Comparison of ENCODE assay signal across 23 cellular contexts in genomic region chr10:122135251-122136025, GRCh38.
DNase-seq lines count a peak whose midpoint lies in the region; ATAC-seq, FAIRE-seq and TF ChIP-seq lines count a peak whose summit lies in the region.
"Had no signal": no experiment of that assay in that cellular context is flagged by ENCODE, and none has a peak within 500 bp of the region (broad histone marks: within the 10 kb centered on the region; RNA-seq: fewer than 3 reads in every experiment).

No MANE protein-coding gene starts in this region.

- BruUV-seq in HepG2 (replicated peaks; lab: Mats Ljungman, UMichigan): TSS peak; percentile 23

- no peak overlapping the region for H2BK120ac ChIP-seq in H1 (replicated peaks; ENCODE audit: low read depth, low read length)

- no peak for TF ChIP-seq POLR2A in HepG2 (IDR thresholded peaks at IDR 0.05; ENCODE audit: insufficient read depth in 1 of 2, low read depth in 2 of 2, low read length in 2 of 2)
- TF ChIP-seq POLR2A in right lobe of liver (IDR thresholded peaks at IDR 0.05): no peak
- TF ChIP-seq POLR2A in H1 (IDR thresholded peaks at IDR 0.05; ENCODE audit: control extremely low read depth in 1 of 2, low read depth in 2 of 2, low read length in 2 of 2): no peak

- peak overlapping the region; percentile 1 for H3K4me3 Mint-ChIP-seq in nephron progenitor cell
- H3K4me3 Mint-ChIP-seq: CD4-positive, CD25-positive, alpha-beta regulatory T cell; GM23338 had no signal

- H4K8ac ChIP-seq in H1 (ENCODE audit: extremely low read depth, insufficient read depth, low read length): no peak overlapping the region

- WGBS in HepG2 (ENCODE audit: low lambda C conversion rate): 96% methylated on average over 13 of the region's 13 CpGs
- 88% methylated on average over 12 of the region's 13 CpGs for WGBS in right lobe of liver (ENCODE audit: insufficient coverage, low coverage, low lambda C conversion rate, missing lambda C conversion rate)
- whole genome bisulfite sequencing in H1 (ENCODE audit: extremely low coverage in 1 of 2, insufficient coverage in 1 of 2, insufficient read length in 1 of 2, insufficient replicate concordance in 2 of 2, low coverage in 1 of 2, low lambda C conversion rate in 2 of 2, missing lambda C conversion rate in 1 of 2), 2 experiments: 87% methylated on average over 13 of the region's 13 CpGs; no CpG with 5 or more reads in 1 of the 2 experiments

- no peak overlapping the region for H3K4me2 ChIP-seq in HepG2 (ENCODE audit: low read depth, low read length)
- H3K4me2 ChIP-seq in H1 (ENCODE audit: insufficient read depth in 1 of 2, low read depth in 2 of 2, low read length in 2 of 2): no peak overlapping the region
- H3K4me2 ChIP-seq: GM23338 had no signal

- in situ Hi-C loops in HepG2 (cut with HindIII; ENCODE audit: extremely low pct_ligation_motif_present, low pct_unique_long_range_greater_than_20kb): no loop called here

- no peaks in the 10 kb centered on the region; the same call in none of the 2 replicates for H3K79me1 ChIP-seq in H1 (ENCODE audit: low read depth, low read length)

- no peak overlapping the region for H4K5ac ChIP-seq in H1 (ENCODE audit: insufficient read length, low read depth, low read length)

- CTCF ChIA-PET in HepG2 (lab: Yijun Ruan, JAX; ENCODE audit: low intra/inter-chr PET ratio, low total read pairs): no interaction called here
- CTCF ChIA-PET in H1 (lab: Charles Lee; ENCODE audit: partially characterized antibody): interaction anchor here (0.7 to 2.4 kb wide), 6 partner anchors 8 to 307 kb away, joined by 3 to 9 read pairs (median 4); partner anchors contain the start of gene BTBD16

- no peak overlapping the region for H3K9ac ChIP-seq in HepG2 (ENCODE audit: insufficient read depth, low read depth, low read length)
- no peak overlapping the region for H3K9ac ChIP-seq in H1 (replicated peaks in 1 of 4; ENCODE audit: extremely low read depth in 1 of 4, low read depth in 3 of 4, low read length in 3 of 4)

- H3K27ac Mint-ChIP-seq in nephron progenitor cell: no peak overlapping the region
- H3K27ac Mint-ChIP-seq: CD4-positive, CD25-positive, alpha-beta regulatory T cell; GM23338 had no signal

- H3K4me1 ChIP-seq in HepG2 (ENCODE audit: insufficient read depth, low read length): no peaks in the 10 kb centered on the region
- H3K4me1 ChIP-seq in right lobe of liver: no peaks in the 10 kb centered on the region
- H3K4me1 ChIP-seq in H1 (replicated peaks in 1 of 4; ENCODE audit: control insufficient read depth in 3 of 4, insufficient read depth in 4 of 4, low read length in 3 of 4): peaks cover 3 to 13% (median 8%) of the 10 kb centered on the region in 4 experiments
- peaks cover 21% of the 10 kb centered on the region for H3K4me1 ChIP-seq in upper lobe of right lung

- no peak overlapping the region for H3K14ac ChIP-seq in H1 (ENCODE audit: insufficient read length)

- DNase-seq in HepG2 (ENCODE audit: low spot score) (no peak), right lobe of liver (no peak), H1 (ENCODE audit: low read depth in 1 of 2, low spot score in 2 of 2) (no peak), nephron progenitor cell (no peak), upper lobe of right lung (no peak), NCI-H2029 (lab: John Stamatoyannopoulos, UW) (no peak)
- DNase-seq: CD4-positive, CD25-positive, alpha-beta regulatory T cell; COR-L47; DMS 273 treated with DMSO at 0.1 percent for 48 hours; DND-41; HCEC 1CT; KG1; NCI-H1105; NCI-H2081; NCI-H2171; NCI-H526 treated with DMSO at 0.1 percent for 48 hours; OCI-M1; SHP77 treated with DMSO at 0.1 percent for 48 hours had no signal

- TF ChIP-seq CTCF in HepG2 (CRISPR knock-in tag; IDR thresholded peaks at IDR 0.05): no peak
- TF ChIP-seq CTCF in right lobe of liver (IDR thresholded peaks at IDR 0.05): no peak
- no peak for TF ChIP-seq CTCF in H1 (IDR thresholded peaks at IDR 0.05; ENCODE audit: control extremely low read depth in 1 of 3, insufficient read depth in 1 of 3, low read depth in 1 of 3, low read length in 3 of 3)
- no peak for TF ChIP-seq CTCF in nephron progenitor cell (IDR thresholded peaks at IDR 0.05)
- no peak for TF ChIP-seq CTCF in upper lobe of right lung (IDR thresholded peaks at IDR 0.05)

- H3K36me3 ChIP-seq in HepG2 (replicated peaks in 1 of 2; ENCODE audit: control insufficient read depth in 1 of 2, insufficient read depth in 2 of 2, low read length in 2 of 2) (peaks cover 19 to 47% of the 10 kb centered on the region in 2 experiments), right lobe of liver (peaks cover 0 to 3% (median 0%) of the 10 kb centered on the region in 4 donors), H1 (ENCODE audit: control insufficient read depth in 2 of 4, insufficient read depth in 4 of 4, low read length in 3 of 4) (no peaks in the 10 kb centered on the region; a peak in 3 of 8 replicates), upper lobe of right lung (peaks cover 15% of the 10 kb centered on the region)

- H3K9me3 ChIP-seq in HepG2 (ENCODE audit: low read length) (no peaks in the 10 kb centered on the region), right lobe of liver (no peaks in the 10 kb centered on the region), H1 (ENCODE audit: insufficient read depth in 2 of 2, low read depth in 1 of 2, low read length in 1 of 2) (no peaks in the 10 kb centered on the region), upper lobe of right lung (no peaks in the 10 kb centered on the region)

- H3K56ac ChIP-seq in H1 (replicated peaks; ENCODE audit: insufficient read length, low read depth, low read length): no peak overlapping the region

- H3K79me2 ChIP-seq in HepG2 (ENCODE audit: insufficient read depth, low read length): peaks cover 14% of the 10 kb centered on the region
- peaks cover 0 to 9% of the 10 kb centered on the region in 2 experiments; a peak in 3 of 4 replicates for H3K79me2 ChIP-seq in H1 (ENCODE audit: control insufficient read depth in 1 of 2, insufficient read depth in 2 of 2, low read length in 2 of 2)

- H4K91ac ChIP-seq in H1 (replicated peaks; ENCODE audit: insufficient read length, low read length): no peak overlapping the region

- H4K20me1 ChIP-seq in HepG2 (ENCODE audit: insufficient read depth, low read length) (no peaks in the 10 kb centered on the region; the same call in 1 of the 2 replicates), H1 (replicated peaks in 1 of 2; ENCODE audit: control insufficient read depth in 1 of 2, insufficient read depth in 2 of 2, low read length in 2 of 2) (no peaks in the 10 kb centered on the region)

- FAIRE-seq in HepG2 (lab: Jason Lieb, UNC): no peak
- FAIRE-seq in H1 (lab: Jason Lieb, UNC): peak; percentile 32
- FAIRE-seq: GM12878 had no signal

- H3K27ac ChIP-seq in HepG2 (ENCODE audit: extremely low read length, insufficient read depth, low read length) (no peak overlapping the region), right lobe of liver (no peak overlapping the region), H1 (ENCODE audit: low read depth, low read length) (no peak overlapping the region), upper lobe of right lung (no peak overlapping the region)
- H3K27ac ChIP-seq: SK-N-MC had no signal

- H3K27me3 ChIP-seq in HepG2 (ENCODE audit: control insufficient read depth in 1 of 2, insufficient read depth in 2 of 2, low read length in 2 of 2): no peaks in the 10 kb centered on the region
- H3K27me3 ChIP-seq in right lobe of liver: no peaks in the 10 kb centered on the region
- H3K27me3 ChIP-seq in H1 (replicated peaks in 1 of 4; ENCODE audit: control insufficient read depth in 3 of 4, extremely low read depth in 1 of 4, insufficient read depth in 3 of 4, low read length in 3 of 4): no peaks in the 10 kb centered on the region
- no peaks in the 10 kb centered on the region for H3K27me3 ChIP-seq in upper lobe of right lung

- ATAC-seq in HepG2 (no peak), right lobe of liver (no peak), upper lobe of right lung (peak; percentile 7), GM18858 (IDR thresholded peaks at IDR 0.05; ENCODE audit: unreplicated experiment) (no peak), GM19324 (IDR thresholded peaks at IDR 0.05; ENCODE audit: low FRiP score, unreplicated experiment) (no peak)
- ATAC-seq: GM12878, GM23338 had no signal

- H3K4me3 ChIP-seq in HepG2 (replicated peaks in 1 of 3; ENCODE audit: insufficient read depth in 1 of 3, low read depth in 2 of 3, low read length in 3 of 3) (no peak overlapping the region), right lobe of liver (no peak overlapping the region), H1 (ENCODE audit: extremely low read depth in 1 of 4, insufficient read depth in 2 of 4, low read depth in 3 of 4, low read length in 4 of 4) (no peak overlapping the region), upper lobe of right lung (no peak overlapping the region)
- H3K4me3 ChIP-seq: GM12878, GM23338, SK-N-MC had no signal

- H2BK5ac ChIP-seq in H1 (ENCODE audit: low read depth, low read length): no peak overlapping the region

- H3K4ac ChIP-seq in H1 (replicated peaks; ENCODE audit: insufficient read length, low read depth, low read length): no peak overlapping the region

- H2AFZ ChIP-seq in HepG2 (ENCODE audit: low read length) (no peak overlapping the region), H1 (ENCODE audit: low read length) (no peak overlapping the region)
- H2AFZ ChIP-seq: GM23338 had no signal

- H2BK12ac ChIP-seq in H1 (ENCODE audit: low read depth, low read length): no peak overlapping the region

- H3K23ac ChIP-seq in H1 (ENCODE audit: insufficient read length): no peak overlapping the region

- no peaks in the 10 kb centered on the region for H3K23me2 ChIP-seq in H1 (ENCODE audit: low read depth, low read length)

- no peaks in the 10 kb centered on the region for H3K9me3 Mint-ChIP-seq in nephron progenitor cell
- H3K9me3 Mint-ChIP-seq: GM23338 had no signal

- no peak overlapping the region for H2BK20ac ChIP-seq in H1 (ENCODE audit: low read length)

- peaks cover 3% of the 10 kb centered on the region for H3K27me3 Mint-ChIP-seq in nephron progenitor cell (ENCODE audit: low read depth, poor library complexity)

- POLR2A ChIA-PET in HepG2 (lab: Yijun Ruan, JAX) (no interaction called here), H1 (lab: Charles Lee; ENCODE audit: partially characterized antibody) (interaction anchor here (0.7 to 1.7 kb wide), 4 partner anchors 11 to 29 kb away, joined by 3 to 5 read pairs (median 3); no protein-coding TSS in a partner anchor)

- no peak overlapping the region for H2BK15ac ChIP-seq in H1 (ENCODE audit: low read length)

- TF ChIP-seq RAD21 in HepG2 (CRISPR knock-in tag; IDR thresholded peaks at IDR 0.05) (no peak), H1 (IDR thresholded peaks at IDR 0.05 in 1 of 2, conservative IDR thresholded peaks at IDR 0.05 in 1 of 2; ENCODE audit: low read depth in 2 of 2, low read length in 2 of 2) (no peak)

- peaks cover 44% of the 10 kb centered on the region for H3K36me3 Mint-ChIP-seq in nephron progenitor cell (ENCODE audit: low read depth)
- H3K36me3 Mint-ChIP-seq: CD4-positive, CD25-positive, alpha-beta regulatory T cell had no signal

- H3K18ac ChIP-seq in H1 (ENCODE audit: extremely low read depth, low read length): no peak overlapping the region

- intact Hi-C loops in HepG2 (cut with micrococcal nuclease; ENCODE audit: unreplicated experiment) (no loop called here), right lobe of liver (cut with DNase I) (loop anchor here in 1 of 2 donors (10.0 kb wide), 1 partner anchor 139 kb away; the partner anchor contains the start of gene BTBD16), upper lobe of right lung (cut with DNase I) (no loop called here)

- no peak for TF ChIP-seq EP300 in HepG2 (IDR thresholded peaks at IDR 0.05; ENCODE audit: low read depth in 2 of 2, low read length in 2 of 2)
- no peak for TF ChIP-seq EP300 in HepG2 (CRISPR knock-in tag; IDR thresholded peaks at IDR 0.05; ENCODE audit: borderline replicate concordance)
- no peak for TF ChIP-seq EP300 in H1 (IDR thresholded peaks at IDR 0.05; ENCODE audit: borderline replicate concordance in 1 of 2, low read depth in 2 of 2, low read length in 2 of 2)

- no peak overlapping the region for H2AK5ac ChIP-seq in H1 (ENCODE audit: low read depth, low read length)

- H3K4me1 Mint-ChIP-seq in nephron progenitor cell: peaks cover 70% of the 10 kb centered on the region
- H3K4me1 Mint-ChIP-seq: CD4-positive, CD25-positive, alpha-beta regulatory T cell had no signal
